ENCODE assay signal across 8 cellular contexts in the genomic region with DNA sequence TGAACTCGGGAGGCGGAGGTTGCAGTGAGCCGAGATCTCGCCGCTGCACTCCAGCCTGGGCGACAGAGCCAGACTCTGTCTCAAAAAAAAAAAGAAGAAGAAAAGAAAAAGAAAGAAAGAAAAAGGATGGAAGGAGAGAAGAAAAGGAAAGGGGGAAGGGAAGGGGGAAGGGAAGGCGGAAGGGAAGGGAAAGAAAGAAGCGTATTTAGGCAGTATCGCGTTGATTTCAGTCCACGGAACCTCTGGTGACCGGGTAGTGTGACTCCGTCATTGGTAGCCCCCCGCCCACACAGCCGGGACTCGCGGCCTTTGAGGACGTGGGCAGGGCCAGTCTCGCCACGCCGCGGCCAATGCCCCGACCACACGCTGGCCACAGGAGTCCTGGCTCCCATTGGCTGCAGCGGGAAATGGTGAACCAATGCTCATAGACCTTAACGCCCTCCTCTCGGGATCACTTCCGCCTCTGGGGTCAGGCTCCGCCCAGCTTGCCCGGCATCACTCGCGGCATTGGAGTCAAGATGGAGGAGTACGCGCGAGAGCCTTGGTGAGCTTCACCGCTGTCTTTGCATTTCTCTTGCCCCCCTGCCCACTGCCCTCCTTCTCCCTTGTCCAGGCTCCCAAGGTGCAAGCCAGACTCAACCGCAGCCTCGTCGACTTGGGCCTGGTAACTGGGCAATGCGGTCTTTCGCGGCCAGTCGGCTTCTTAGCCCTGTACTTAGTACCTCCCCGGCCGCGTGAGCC. TPM values are rescaled to one million over a fixed set of nuclear protein-coding genes. Genes with fewer than 3 reads are reported as not detected.
DNase-seq lines count a peak whose midpoint lies in the region; ATAC-seq and FAIRE-seq lines count a peak whose summit lies in the region.

A gene (plus strand): TSS at position 495 of the 741 bp plus-strand sequence. CDS start 24 bp downstream, at position 519.

- peak within 1 kb of the TSS in 1 of 2 experiments; percentile 94 for H3K23ac ChIP-seq in mesenchymal stem cell (ENCODE audit: low read length in 2 of 2)

- H3K9ac ChIP-seq in endocrine pancreas (ENCODE audit: control insufficient read depth, insufficient read depth, low read length): peak within 1 kb of the TSS; percentile 98
- peak within 1 kb of the TSS; percentile 98 for H3K9ac ChIP-seq in mesenchymal stem cell (ENCODE audit: low read length)

- H3K14ac ChIP-seq in mesenchymal stem cell (ENCODE audit: low read length in 2 of 2): peak within 1 kb of the TSS in 1 of 2 experiments; percentile 98

- H2BK12ac ChIP-seq in mesenchymal stem cell (ENCODE audit: low read length in 2 of 2): peak within 1 kb of the TSS in 1 of 2 experiments; percentile 49

- peak; percentile 99 for ATAC-seq in GM21367 (IDR thresholded peaks at IDR 0.05; ENCODE audit: unreplicated experiment)

- H3K4ac ChIP-seq in mesenchymal stem cell (ENCODE audit: low read depth in 1 of 2, low read length in 2 of 2): peak within 1 kb of the TSS; percentile 84 to 96

- H4K8ac ChIP-seq in mesenchymal stem cell (ENCODE audit: low read length): peak within 1 kb of the TSS; percentile 98

- no peak within 1 kb of the TSS for H2BK15ac ChIP-seq in mesenchymal stem cell (ENCODE audit: low read depth, poor library complexity, severe bottlenecking)

- H3K36me3 ChIP-seq in endocrine pancreas (ENCODE audit: control insufficient read depth, insufficient read depth, low read length): peaks cover 6% of the 10 kb centered on the region
- peaks cover 17 to 26% of the 10 kb centered on the region in 2 experiments for H3K36me3 ChIP-seq in mesenchymal stem cell (ENCODE audit: control insufficient read depth in 1 of 2, insufficient read depth in 2 of 2, low read depth in 1 of 2, low read length in 2 of 2)

- H3K27me3 ChIP-seq in endocrine pancreas (ENCODE audit: control insufficient read depth, insufficient read depth, low read length) (no peaks in the 10 kb centered on the region), mesenchymal stem cell (ENCODE audit: control insufficient read depth in 1 of 2, insufficient read depth in 1 of 2, low read length in 2 of 2) (no peaks in the 10 kb centered on the region)

- peak within 1 kb of the TSS; percentile 88 for H3K4me3 ChIP-seq in endocrine pancreas (ENCODE audit: control insufficient read depth, insufficient read depth, low read length)
- H3K4me3 ChIP-seq in mesenchymal stem cell (ENCODE audit: insufficient read depth in 1 of 2, low read depth in 1 of 2, low read length in 2 of 2): peak within 1 kb of the TSS; percentile 95 to 96

- H3K4me2 ChIP-seq in mesenchymal stem cell (ENCODE audit: low read length, poor library complexity, severe bottlenecking): peak within 1 kb of the TSS; percentile 75

- DNase-seq in COLO829 (ENCODE audit: low spot score) (peak; percentile 93), HTR-8/SVneo (ENCODE audit: insufficient read length, low spot score) (peak; percentile 98), NOMO-1 treated with dmso at 0.1 percent for 144 hours (lab: John Stamatoyannopoulos, UW; ENCODE audit: unreplicated experiment) (peak; percentile 98), mesenchymal stem cell (peak; percentile 99)
- peak; percentile 79 to 90 (median 81) for DNase-seq in activated CD8-positive, alpha-beta memory T cell treated with anti-CD3 and anti-CD28 coated beads for 48 hours (ENCODE audit: low read depth in 2 of 3, low spot score in 2 of 3)
- peak; percentile 88 for DNase-seq in stimulated activated CD8-positive, alpha-beta memory T cell treated with anti-CD3 and anti-CD28 coated beads, Interleukin-12 subunit alpha, Interleukin-12 subunit beta, amount 100 ng/mL, for 4 hours (ENCODE audit: low read depth)

- H4K91ac ChIP-seq in mesenchymal stem cell (ENCODE audit: low read length): peak within 1 kb of the TSS; percentile 80

- peak within 1 kb of the TSS; percentile 74 for H2AK5ac ChIP-seq in mesenchymal stem cell (ENCODE audit: low read length, severe bottlenecking)

- H3K27ac ChIP-seq in mesenchymal stem cell (ENCODE audit: low read length, poor library complexity, severe bottlenecking): peak within 1 kb of the TSS; percentile 76

- peak within 1 kb of the TSS; percentile 73 for H2BK120ac ChIP-seq in mesenchymal stem cell (ENCODE audit: low read depth, low read length)

- under 1% methylated on average over 39 of the region's 46 CpGs for WGBS in mesenchymal stem cell

- peak within 1 kb of the TSS; percentile 96 for H3K18ac ChIP-seq in mesenchymal stem cell (ENCODE audit: low read depth in 1 of 2, low read length in 2 of 2)

- peaks cover 5% of the 10 kb centered on the region for H3K79me1 ChIP-seq in mesenchymal stem cell (replicated peaks; ENCODE audit: low read length, poor library complexity, severe bottlenecking)

- no peaks in the 10 kb centered on the region for H3K9me3 ChIP-seq in endocrine pancreas (ENCODE audit: control insufficient read depth, low read length)
- H3K9me3 ChIP-seq in mesenchymal stem cell (ENCODE audit: control insufficient read depth, low read length): no peaks in the 10 kb centered on the region

- FAIRE-seq in HTR-8/SVneo (lab: Jason Lieb, UNC): peak; percentile 94

- H2BK5ac ChIP-seq in mesenchymal stem cell (ENCODE audit: low read depth, low read length, poor library complexity, severe bottlenecking): peak within 1 kb of the TSS; percentile 60

- peak within 1 kb of the TSS; percentile 85 for H2AFZ ChIP-seq in mesenchymal stem cell (ENCODE audit: low read depth, low read length)

- H3K4me1 ChIP-seq in endocrine pancreas (ENCODE audit: control insufficient read depth, insufficient read depth, low read length) (peaks cover 6% of the 10 kb centered on the region), mesenchymal stem cell (ENCODE audit: control insufficient read depth, insufficient read depth, low read depth, low read length) (peaks cover 5% of the 10 kb centered on the region)

RNA-seq across cellular contexts. Expression of the gene that starts here (rescaled TPM):
- polyA plus RNA-seq in mesenchymal stem cell (2013, experiment 1 of 2): 63.8 TPM
- 69.6 TPM for polyA plus RNA-seq in mesenchymal stem cell (2013, experiment 2 of 2)

Comparison
In these comparisons a context has a peak if more than half of its experiments do, and no peak if none do; other contexts are left out.
1. Peak in every context shown above with its lines: DNase-seq, ATAC-seq, H3K4me3 ChIP-seq and H3K27ac ChIP-seq.